In genomic region chr2:38095996-38096861, GRCh38 we compare ENCODE assay signal across 1 cellular context.
TF ChIP-seq lines count a peak whose summit lies in the region.

No MANE protein-coding gene starts in this region.

TF ChIP-seq in HEK293, 187 proteins besides CTCF, POLR2A, EP300 and RAD21 (continued from another document and continues in another):
- TF ChIP-seq ZNF148 (tag by site-specific recombination; IDR thresholded peaks at IDR 0.05; ENCODE audit: borderline replicate concordance): no peak
- TF ChIP-seq REST (tag by site-specific recombination; IDR thresholded peaks at IDR 0.05): no peak
- peak; percentile 89; the same call in 1 of the 2 replicates for TF ChIP-seq KLF17 (tag by site-specific recombination; IDR thresholded peaks at IDR 0.05)
- no peak for TF ChIP-seq ZNF707 (tag by site-specific recombination; IDR thresholded peaks at IDR 0.05)
- no peak for TF ChIP-seq ZNF792 (tag by site-specific recombination; IDR thresholded peaks at IDR 0.05)
- TF ChIP-seq ZNF292 (tag by site-specific recombination; IDR thresholded peaks at IDR 0.05; ENCODE audit: borderline replicate concordance, low read depth): no peak
- TF ChIP-seq ZFHX2 (tag by site-specific recombination; conservative IDR thresholded peaks at IDR 0.05): peak; percentile 54; the same call in 1 of the 2 replicates
- 0 out of 2 replicates have a peak, but pooled peaks have one; percentile 29 for TF ChIP-seq ZNF2 (tag by site-specific recombination; IDR thresholded peaks at IDR 0.05)
- TF ChIP-seq ZNF214 (tag by site-specific recombination; IDR thresholded peaks at IDR 0.05; ENCODE audit: borderline replicate concordance): no peak
- no peak for TF ChIP-seq ZNF76 (tag by site-specific recombination; IDR thresholded peaks at IDR 0.05; ENCODE audit: borderline replicate concordance, low read depth)
- no peak for TF ChIP-seq ZSCAN23 (tag by site-specific recombination; IDR thresholded peaks at IDR 0.05)
- peak; percentile 80 for TF ChIP-seq PRDM4 (tag by site-specific recombination; IDR thresholded peaks at IDR 0.05)
- peak; percentile 22; the same call in 1 of the 2 replicates for TF ChIP-seq ZNF398 (tag by site-specific recombination; IDR thresholded peaks at IDR 0.05)
- no peak for TF ChIP-seq HIC1 (tag by site-specific recombination; IDR thresholded peaks at IDR 0.05)
- no peak for TF ChIP-seq SALL2 (tag by site-specific recombination; IDR thresholded peaks at IDR 0.05; ENCODE audit: borderline replicate concordance)
- no peak for TF ChIP-seq ZFP3 (tag by site-specific recombination; IDR thresholded peaks at IDR 0.05; ENCODE audit: low read depth)
- TF ChIP-seq INSM2 (tag by site-specific recombination; IDR thresholded peaks at IDR 0.05): 0 out of 2 replicates have a peak, but pooled peaks have one; percentile 44
- no peak for TF ChIP-seq ZNF837 (tag by site-specific recombination; IDR thresholded peaks at IDR 0.05)
- no peak for TF ChIP-seq ZNF266 (tag by site-specific recombination; IDR thresholded peaks at IDR 0.05; ENCODE audit: low read depth)
- TF ChIP-seq PRDM6 (tag by site-specific recombination; IDR thresholded peaks at IDR 0.05): peak; percentile 61
- TF ChIP-seq ZNF37A (tag by site-specific recombination; IDR thresholded peaks at IDR 0.05): no peak
- TF ChIP-seq TCF7L2 (IDR thresholded peaks at IDR 0.05; ENCODE audit: borderline replicate concordance, low read depth, low read length): peak; percentile 93
- TF ChIP-seq OSR2 (tag by site-specific recombination; IDR thresholded peaks at IDR 0.05): peak; percentile 84
- no peak for TF ChIP-seq BCL11B (tag by site-specific recombination; IDR thresholded peaks at IDR 0.05; ENCODE audit: low read depth)
- TF ChIP-seq BCL6B (tag by site-specific recombination; IDR thresholded peaks at IDR 0.05): no peak
- no peak for TF ChIP-seq KLF10 (tag by site-specific recombination; IDR thresholded peaks at IDR 0.05)
- peak; percentile 97 for TF ChIP-seq ZNF664 (tag by site-specific recombination; IDR thresholded peaks at IDR 0.05)
- TF ChIP-seq ZNF513 (tag by site-specific recombination; IDR thresholded peaks at IDR 0.05): no peak
- TF ChIP-seq ZNF639 (tag by site-specific recombination; IDR thresholded peaks at IDR 0.05): no peak
- peak; percentile 69; the same call in 1 of the 2 replicates for TF ChIP-seq ZNF24 (tag by site-specific recombination; IDR thresholded peaks at IDR 0.05)
- TF ChIP-seq ZBTB1 (tag by site-specific recombination; IDR thresholded peaks at IDR 0.05): no peak
- no peak for TF ChIP-seq ZNF791 (tag by site-specific recombination; IDR thresholded peaks at IDR 0.05)
- TF ChIP-seq ZNF221 (tag by site-specific recombination; IDR thresholded peaks at IDR 0.05; ENCODE audit: borderline replicate concordance): no peak
- 0 out of 2 replicates have a peak, but pooled peaks have one; percentile 47 for TF ChIP-seq ZNF660 (tag by site-specific recombination; IDR thresholded peaks at IDR 0.05)
